18 cellular contexts compared by ENCODE assay signal in genomic region chr2:8172661-8173060, GRCh38.
DNase-seq lines count a peak whose midpoint lies in the region; ATAC-seq and TF ChIP-seq lines count a peak whose summit lies in the region.
"Had no signal": no experiment of that assay in that cellular context is flagged by ENCODE, and none has a peak within 500 bp of the region (broad histone marks: within the 10 kb centered on the region; RNA-seq: fewer than 3 reads in every experiment).

No MANE protein-coding gene starts in this region.

- no peaks in the 10 kb centered on the region for H3K4me1 ChIP-seq in uterus
- H3K4me1 ChIP-seq: HAP-1 had no signal

- DNase-seq in neural crest cell (ENCODE audit: low read depth, low spot score): no peak
- no peak for DNase-seq in uterus
- no peak for DNase-seq in activated gamma-delta T cell treated with Interleukin-2 at 50 U/mL for 16 hours
- DNase-seq in CD4-positive, alpha-beta T cell: no peak
- DNase-seq: CD4-positive, CD25-positive, alpha-beta regulatory T cell; CD8-positive, alpha-beta memory T cell; DMS 273 treated with DMSO at 0.1 percent for 48 hours; DMS79; GF-D8; GM23248; HFFc6 had no signal

- no peak overlapping the region for H3K4me3 ChIP-seq in uterus
- H3K4me3 ChIP-seq: BLaER1, GM23248, HAP-1 had no signal

- TF ChIP-seq CTCF in neural crest cell (conservative IDR thresholded peaks at IDR 0.05): no peak
- TF ChIP-seq CTCF in uterus (IDR thresholded peaks at IDR 0.05): no peak
- no peak for TF ChIP-seq CTCF in CD4-positive, alpha-beta T cell (IDR thresholded peaks at IDR 0.05)

- H3K27me3 ChIP-seq in uterus: no peaks in the 10 kb centered on the region
- no peaks in the 10 kb centered on the region for H3K27me3 ChIP-seq in CD4-positive, alpha-beta T cell (ENCODE audit: control insufficient read depth, insufficient read depth, low read length)
- H3K27me3 ChIP-seq: BLaER1 had no signal

- CTCF ChIA-PET in CD4-positive, alpha-beta T cell (lab: Charles Lee): no interaction called here

- H3K9me3 ChIP-seq in uterus: no peaks in the 10 kb centered on the region
- no peaks in the 10 kb centered on the region for H3K9me3 ChIP-seq in CD4-positive, alpha-beta T cell (ENCODE audit: control insufficient read depth, low read length)
- H3K9me3 ChIP-seq: BLaER1, HAP-1 had no signal

- intact Hi-C loops in dendritic cell treated with granulocyte-macrophage colony-stimulating factor and Interleukin-4, amounts not matched to agents 40 ng/mL and 50 ng/mL, for 4 days (cut with micrococcal nuclease): no loop called here
- intact Hi-C loops in uterus (cut with DNase I; ENCODE audit: low total_unique reads): no loop called here
- intact Hi-C loops in CD4-positive, alpha-beta T cell (cut with DNase I, micrococcal nuclease): no loop called here

- H3K4me1 Mint-ChIP-seq in activated T-helper 17 cell treated with anti-CD3 and anti-CD28 coated beads, Interleukin-2, amount 50 U/mL, for 72 hours: peaks cover 8% of the 10 kb centered on the region
- peaks cover 37% of the 10 kb centered on the region for H3K4me1 Mint-ChIP-seq in dendritic cell treated with granulocyte-macrophage colony-stimulating factor and Interleukin-4, amounts not matched to agents 40 ng/mL and 50 ng/mL, for 4 days (ENCODE audit: low read depth)
- H3K4me1 Mint-ChIP-seq in neural crest cell: peaks cover 4% of the 10 kb centered on the region
- no peaks in the 10 kb centered on the region for H3K4me1 Mint-ChIP-seq in CD4-positive, alpha-beta T cell (ENCODE audit: low read depth)
- H3K4me1 Mint-ChIP-seq: B cell had no signal

- POLR2A ChIA-PET in CD4-positive, alpha-beta T cell (lab: Charles Lee): no interaction called here

- no peaks in the 10 kb centered on the region for H3K27me3 Mint-ChIP-seq in activated T-helper 17 cell treated with anti-CD3 and anti-CD28 coated beads, Interleukin-2, amount 50 U/mL, for 72 hours
- no peaks in the 10 kb centered on the region for H3K27me3 Mint-ChIP-seq in dendritic cell treated with granulocyte-macrophage colony-stimulating factor and Interleukin-4, amounts not matched to agents 40 ng/mL and 50 ng/mL, for 4 days
- H3K27me3 Mint-ChIP-seq in neural crest cell (ENCODE audit: low read depth): no peaks in the 10 kb centered on the region
- no peaks in the 10 kb centered on the region for H3K27me3 Mint-ChIP-seq in CD4-positive, alpha-beta T cell
- H3K27me3 Mint-ChIP-seq: CD4-positive, CD25-positive, alpha-beta regulatory T cell; CD8-positive, alpha-beta memory T cell had no signal

- TF ChIP-seq POLR2A in uterus (IDR thresholded peaks at IDR 0.05): no peak

- H3K27ac Mint-ChIP-seq in activated T-helper 17 cell treated with anti-CD3 and anti-CD28 coated beads, Interleukin-2, amount 50 U/mL, for 72 hours: peak overlapping the region; percentile 25
- H3K27ac Mint-ChIP-seq in dendritic cell treated with granulocyte-macrophage colony-stimulating factor and Interleukin-4, amounts not matched to agents 40 ng/mL and 50 ng/mL, for 4 days: peak overlapping the region; percentile 8
- peak overlapping the region; percentile 93 for H3K27ac Mint-ChIP-seq in neural crest cell (ENCODE audit: unreplicated experiment)
- no peak overlapping the region for H3K27ac Mint-ChIP-seq in CD4-positive, alpha-beta T cell
- H3K27ac Mint-ChIP-seq: B cell; CD4-positive, CD25-positive, alpha-beta regulatory T cell; CD8-positive, alpha-beta memory T cell; HFFc6 had no signal

- H3K27ac ChIP-seq in uterus: peak overlapping the region; percentile 68 to 82
- no peak overlapping the region for H3K27ac ChIP-seq in CD4-positive, alpha-beta T cell (ENCODE audit: low read depth, low read length)
- H3K27ac ChIP-seq: BLaER1, C4-2B, GM23248 had no signal

- no peaks in the 10 kb centered on the region for H3K36me3 ChIP-seq in uterus
- H3K36me3 ChIP-seq: BLaER1, HAP-1 had no signal

- peaks cover 3% of the 10 kb centered on the region for H3K9me3 Mint-ChIP-seq in activated T-helper 17 cell treated with anti-CD3 and anti-CD28 coated beads, Interleukin-2, amount 50 U/mL, for 72 hours
- H3K9me3 Mint-ChIP-seq in dendritic cell treated with granulocyte-macrophage colony-stimulating factor and Interleukin-4, amounts not matched to agents 40 ng/mL and 50 ng/mL, for 4 days: no peaks in the 10 kb centered on the region
- peaks cover 2% of the 10 kb centered on the region for H3K9me3 Mint-ChIP-seq in neural crest cell
- peaks cover 8% of the 10 kb centered on the region for H3K9me3 Mint-ChIP-seq in CD4-positive, alpha-beta T cell
- H3K9me3 Mint-ChIP-seq: HFFc6 had no signal

- ATAC-seq in activated T-helper 17 cell treated with anti-CD3 and anti-CD28 coated beads, Interleukin-2, amount 50 U/mL, for 72 hours (replicated peaks): no peak
- ATAC-seq in HG03135 (IDR thresholded peaks at IDR 0.05; ENCODE audit: unreplicated experiment): no peak
- no peak for ATAC-seq in CD4-positive, alpha-beta T cell (ENCODE audit: poor library complexity)

- peaks cover 5% of the 10 kb centered on the region for H3K36me3 Mint-ChIP-seq in activated T-helper 17 cell treated with anti-CD3 and anti-CD28 coated beads, Interleukin-2, amount 50 U/mL, for 72 hours (ENCODE audit: low read depth)
- H3K36me3 Mint-ChIP-seq in dendritic cell treated with granulocyte-macrophage colony-stimulating factor and Interleukin-4, amounts not matched to agents 40 ng/mL and 50 ng/mL, for 4 days (ENCODE audit: low read depth): no peaks in the 10 kb centered on the region
- H3K36me3 Mint-ChIP-seq in neural crest cell (ENCODE audit: low read depth): peaks cover 5% of the 10 kb centered on the region
- H3K36me3 Mint-ChIP-seq in CD4-positive, alpha-beta T cell (ENCODE audit: low read depth): no peaks in the 10 kb centered on the region
- H3K36me3 Mint-ChIP-seq: CD4-positive, CD25-positive, alpha-beta regulatory T cell had no signal

- H3K4me3 Mint-ChIP-seq in activated T-helper 17 cell treated with anti-CD3 and anti-CD28 coated beads, Interleukin-2, amount 50 U/mL, for 72 hours: no peak overlapping the region
- no peak overlapping the region for H3K4me3 Mint-ChIP-seq in dendritic cell treated with granulocyte-macrophage colony-stimulating factor and Interleukin-4, amounts not matched to agents 40 ng/mL and 50 ng/mL, for 4 days
- no peak overlapping the region for H3K4me3 Mint-ChIP-seq in neural crest cell
- H3K4me3 Mint-ChIP-seq in CD4-positive, alpha-beta T cell: no peak overlapping the region
- H3K4me3 Mint-ChIP-seq: B cell; CD4-positive, CD25-positive, alpha-beta regulatory T cell; HFFc6 had no signal
